Comparison of ENCODE assay signal across 25 cellular contexts in genomic region chr4:147855670-147856069, GRCh38.
DNase-seq lines count a peak whose midpoint lies in the region; ATAC-seq, FAIRE-seq and TF ChIP-seq lines count a peak whose summit lies in the region.
"Had no signal": no experiment of that assay in that cellular context is flagged by ENCODE, and none has a peak within 500 bp of the region (broad histone marks: within the 10 kb centered on the region; RNA-seq: fewer than 3 reads in every experiment).

No MANE protein-coding gene starts in this region.

- no peak overlapping the region for H2BK15ac ChIP-seq in mesenchymal stem cell (ENCODE audit: low read depth, poor library complexity, severe bottlenecking)

- H3K36me3 ChIP-seq in mesenchymal stem cell (ENCODE audit: control insufficient read depth in 1 of 2, insufficient read depth in 2 of 2, low read depth in 1 of 2, low read length in 2 of 2) (peaks cover 3 to 23% of the 10 kb centered on the region in 2 experiments), thoracic aorta (no peaks in the 10 kb centered on the region)
- H3K36me3 ChIP-seq: BLaER1 had no signal

- H3K14ac ChIP-seq in mesenchymal stem cell (ENCODE audit: low read length in 2 of 2) = no peak overlapping the region

- no peak overlapping the region for H2BK120ac ChIP-seq in mesenchymal stem cell (ENCODE audit: low read depth, low read length)

- peak overlapping the region; percentile 76 for H3K27ac ChIP-seq in mesenchymal stem cell (ENCODE audit: low read length, poor library complexity, severe bottlenecking)
- H3K27ac ChIP-seq in thoracic aorta = peak overlapping the region; percentile 63 to 84
- H3K27ac ChIP-seq: BLaER1, foreskin keratinocyte had no signal

- H4K8ac ChIP-seq in mesenchymal stem cell (ENCODE audit: low read length) = no peak overlapping the region

- H2BK12ac ChIP-seq in mesenchymal stem cell (ENCODE audit: low read length in 2 of 2) = no peak overlapping the region

- no peak for TF ChIP-seq POLR2A in GM18505 (IDR thresholded peaks at IDR 0.05; ENCODE audit: borderline replicate concordance, extremely low read depth, insufficient read depth, insufficient read length)

- no peak overlapping the region for H4K91ac ChIP-seq in mesenchymal stem cell (ENCODE audit: low read length)

- no peak overlapping the region for H3K4ac ChIP-seq in mesenchymal stem cell (ENCODE audit: low read depth in 1 of 2, low read length in 2 of 2)

- peak; percentile 65 for DNase-seq in NCI-H69 (lab: John Stamatoyannopoulos, UW)
- DNase-seq in mesenchymal stem cell = no peak
- no peak for DNase-seq in thoracic aorta (ENCODE audit: low spot score)
- no peak for DNase-seq in activated CD4-positive, alpha-beta T cell treated with anti-CD3 and anti-CD28 coated beads for 4 hours
- DNase-seq in OCI-M2 (lab: John Stamatoyannopoulos, UW; ENCODE audit: unreplicated experiment) = no peak
- DNase-seq in NCI-H146 treated with DMSO at 0.1 percent for 48 hours (lab: John Stamatoyannopoulos, UW; ENCODE audit: unreplicated experiment) = no peak
- DNase-seq: ACHN; activated CD4-positive, alpha-beta T cell treated with anti-CD3 and anti-CD28 coated beads, Interleukin-2, amount 50 U/mL, for 48 hours; activated gamma-delta T cell; foreskin keratinocyte; H7; mammary epithelial cell; MM.1S; NCI-H146; NCI-H2171; NCI-H524 treated with DMSO at 0.1 percent for 48 hours; RPMI8226; SK-N-SH; stimulated activated CD4-positive, alpha-beta T cell treated with anti-CD3 and anti-CD28 coated beads, Interleukin-4, amount 100 ng/mL, for 4 hours; stimulated activated naive CD8-positive, alpha-beta T cell treated with anti-CD3 and anti-CD28 coated beads, Interleukin-15, Interleukin-2, amounts not matched to agents 100 U/mL and 50 U/mL, for 24 hours had no signal

- H3K27me3 ChIP-seq in mesenchymal stem cell (ENCODE audit: control insufficient read depth in 1 of 2, insufficient read depth in 1 of 2, low read length in 2 of 2) (no peaks in the 10 kb centered on the region), thoracic aorta (replicated peaks; ENCODE audit: insufficient read depth) (no peaks in the 10 kb centered on the region)
- H3K27me3 ChIP-seq: BLaER1, foreskin keratinocyte had no signal

- no peak for ATAC-seq in thoracic aorta (ENCODE audit: insufficient number of reproducible peaks, low FRiP score, low read depth)
- no peak for ATAC-seq in GM18505 (IDR thresholded peaks at IDR 0.05; ENCODE audit: unreplicated experiment)
- ATAC-seq: foreskin keratinocyte; stimulated activated naive CD8-positive, alpha-beta T cell treated with anti-CD3 and anti-CD28 coated beads, Interleukin-15, Interleukin-2, amounts not matched to agents 100 U/mL and 50 U/mL, for 24 hours had no signal

- H2BK5ac ChIP-seq in mesenchymal stem cell (ENCODE audit: low read depth, low read length, poor library complexity, severe bottlenecking) = no peak overlapping the region

- H3K79me1 ChIP-seq in mesenchymal stem cell (replicated peaks; ENCODE audit: low read length, poor library complexity, severe bottlenecking) = peaks cover 15% of the 10 kb centered on the region

- no peak overlapping the region for H3K4me2 ChIP-seq in mesenchymal stem cell (ENCODE audit: low read length, poor library complexity, severe bottlenecking)
- H3K4me2 ChIP-seq: BLaER1, SK-N-SH had no signal

- no peak overlapping the region for H3K23ac ChIP-seq in mesenchymal stem cell (ENCODE audit: low read length in 2 of 2)

- peaks cover 5% of the 10 kb centered on the region for H3K4me1 ChIP-seq in mesenchymal stem cell (ENCODE audit: control insufficient read depth, insufficient read depth, low read depth, low read length)
- H3K4me1 ChIP-seq in thoracic aorta (ENCODE audit: control insufficient read depth in 1 of 2, low read depth in 2 of 2) = peaks cover 64 to 83% of the 10 kb centered on the region in 2 donors
- H3K4me1 ChIP-seq: foreskin keratinocyte had no signal

- no peak overlapping the region for H3K4me3 ChIP-seq in mesenchymal stem cell (ENCODE audit: insufficient read depth in 1 of 2, low read depth in 1 of 2, low read length in 2 of 2)
- no peak overlapping the region for H3K4me3 ChIP-seq in thoracic aorta
- H3K4me3 ChIP-seq: BLaER1 had no signal

- H3K18ac ChIP-seq in mesenchymal stem cell (ENCODE audit: low read depth in 1 of 2, low read length in 2 of 2) = no peak overlapping the region

- no peaks in the 10 kb centered on the region for H3K9me3 ChIP-seq in mesenchymal stem cell (ENCODE audit: control insufficient read depth, low read length)
- H3K9me3 ChIP-seq in thoracic aorta = no peaks in the 10 kb centered on the region
- H3K9me3 ChIP-seq: BLaER1, SK-N-SH had no signal

- no peak for TF ChIP-seq CTCF in thoracic aorta (IDR thresholded peaks at IDR 0.05)

- WGBS in mesenchymal stem cell = 79% methylated on average over 1 of the region's 1 CpG

- H2AFZ ChIP-seq in mesenchymal stem cell (ENCODE audit: low read depth, low read length) = no peak overlapping the region

- H3K9ac ChIP-seq in mesenchymal stem cell (ENCODE audit: low read length) = peak overlapping the region; percentile 2
- H3K9ac ChIP-seq: BLaER1, SK-N-SH had no signal

- no peak overlapping the region for H2AK5ac ChIP-seq in mesenchymal stem cell (ENCODE audit: low read length, severe bottlenecking)

- FAIRE-seq in endometrium (lab: Jason Lieb, UNC) = peak; percentile 96
- FAIRE-seq: bronchial epithelial cell, keratinocyte had no signal
